Comparison of ENCODE assay signal across 8 cellular contexts in genomic region chr1:54886724-54887664, GRCh38. TPM values are rescaled to one million over a fixed set of nuclear protein-coding genes. Genes with fewer than 3 reads are reported as not detected.
DNase-seq lines count a peak whose midpoint lies in the region.

Gene DHCR24, minus strand, starts transcription at chr1:54887195. Its CDS starts 76 bp downstream, at chr1:54887119.

- H3K27ac ChIP-seq in temporal lobe (ENCODE audit: low read depth, low read length): peak within 1 kb of the TSS; percentile 73

- in situ Hi-C loops in G401 (cut with HindIII; ENCODE audit: low sequenced_read_pairs): no loop called here

- peak; percentile 94 for DNase-seq in G401 (ENCODE audit: low spot score)
- DNase-seq in GOT3 (lab: John Stamatoyannopoulos, UW): peak; percentile 59
- peak; percentile 69 for DNase-seq in LHCN-M2 (ENCODE audit: low read depth)
- peak; percentile 87 for DNase-seq in SK-N-DZ (ENCODE audit: low spot score)
- DNase-seq in activated naive CD4-positive, alpha-beta T cell treated with anti-CD3 and anti-CD28 coated beads, Interleukin-2, amount 50 U/mL, for 16 hours: peak; percentile 81
- DNase-seq in globus pallidus (ENCODE audit: low spot score): peak; percentile 91
- DNase-seq in occipital lobe (lab: John Stamatoyannopoulos, UW): peak; percentile 87

RNA-seq across cellular contexts. Expression of gene DHCR24, which starts in this region (rescaled TPM):
- 77.8 and 101 TPM in 2 replicates for total RNA-seq in G401 (2014; rRNA removed; shearing (Covaris generic))
- total RNA-seq in LHCN-M2 (2014; rRNA removed): 45.1 and 54.8 TPM in 2 replicates
- 80.7 TPM for polyA plus RNA-seq in LHCN-M2 (2012)
- 94.7 and 125 TPM in 2 replicates for polyA plus RNA-seq in SK-N-DZ (2014; cell fraction: cytosol; rRNA removed)
- polyA plus RNA-seq in SK-N-DZ (2014; cell fraction: nucleus; rRNA removed): 39.9 and 43.6 TPM in 2 replicates
- 40.7 TPM for total RNA-seq in occipital lobe
- total RNA-seq in temporal lobe: 37.4 TPM

Comparison
In these comparisons a context has a peak if more than half of its experiments do, and no peak if none do; other contexts are left out.
1. Peak in every context shown above with its lines: DNase-seq and H3K27ac ChIP-seq.